ENCODE assay signal across 30 cellular contexts in genomic region chr5:80283360-80283759, GRCh38. TPM values are rescaled to one million over a fixed set of nuclear protein-coding genes. Genes with fewer than 3 reads are reported as not detected.
"Had no signal": no experiment of that assay in that cellular context is flagged by ENCODE, and none has a peak within 500 bp of the region (broad histone marks: within the 10 kb centered on the region; RNA-seq: fewer than 3 reads in every experiment).

No MANE protein-coding gene starts in this region.

- H3K4me3 Mint-ChIP-seq: activated naive CD8-positive, alpha-beta T cell treated with anti-CD3 and anti-CD28 coated beads, Interleukin-2, amount 10 ng/mL, durations not matched to agents 7 days and 5 days; mesothelial cell of epicardium; naive B cell; stimulated activated memory B cell treated with anti-CD40 and anti-IgM and Interleukin-4, amounts not matched to agents 10 μg/mL and 1 μg/mL and 100 μg/mL, for 72 hours had no signal

- H3K27ac Mint-ChIP-seq: activated naive CD8-positive, alpha-beta T cell treated with anti-CD3 and anti-CD28 coated beads, Interleukin-2, amount 10 ng/mL, durations not matched to agents 7 days and 5 days; mesothelial cell of epicardium; stimulated activated memory B cell treated with anti-CD40 and anti-IgM and Interleukin-4, amounts not matched to agents 10 μg/mL and 1 μg/mL and 100 μg/mL, for 72 hours had no signal

- H3K27me3 Mint-ChIP-seq: activated naive CD8-positive, alpha-beta T cell treated with anti-CD3 and anti-CD28 coated beads, Interleukin-2, amount 10 ng/mL, durations not matched to agents 7 days and 5 days; naive B cell had no signal

- ATAC-seq: left cardiac atrium; pancreas; sciatic nerve; stimulated activated memory B cell treated with anti-CD40 and anti-IgM and Interleukin-4, amounts not matched to agents 10 μg/mL and 1 μg/mL and 100 μg/mL, for 72 hours had no signal

- H3K36me3 Mint-ChIP-seq: mesothelial cell of epicardium; naive B cell; stimulated activated memory B cell treated with anti-CD40 and anti-IgM and Interleukin-4, amounts not matched to agents 10 μg/mL and 1 μg/mL and 100 μg/mL, for 72 hours had no signal

- H3K9me3 Mint-ChIP-seq: activated naive CD8-positive, alpha-beta T cell treated with anti-CD3 and anti-CD28 coated beads, Interleukin-2, amount 10 ng/mL, durations not matched to agents 7 days and 5 days had no signal

- DNase-seq: activated CD4-positive, alpha-beta T cell treated with anti-CD3 and anti-CD28 coated beads for 4 hours; activated CD4-positive, CD25-positive, alpha-beta regulatory T cell; activated CD8-positive, alpha-beta memory T cell treated with anti-CD3 and anti-CD28 coated beads for 24 hours; activated effector memory CD4-positive, alpha-beta T cell treated with Interleukin-2 at 50 U/mL for 16 hours; activated naive CD8-positive, alpha-beta T cell treated with anti-CD3 and anti-CD28 coated beads, Interleukin-2, amount 10 ng/mL, durations not matched to agents 7 days and 5 days; amniotic stem cell; brain microvascular endothelial cell; dorsolateral prefrontal cortex; effector memory CD4-positive, alpha-beta T cell; erythroblast; head of caudate nucleus; hippocampal formation; left cardiac atrium; naive B cell; pancreas; retina; Right ventricle myocardium superior; stimulated activated CD4-positive, alpha-beta T cell treated with anti-CD3 and anti-CD28 coated beads, Interleukin-4, amount 100 ng/mL, for 24 hours had no signal

RNA-seq across cellular contexts. Expression of gene SPZ1, which starts 36.4 kb away (rescaled TPM):
- total RNA-seq: activated naive CD8-positive, alpha-beta T cell treated with anti-CD3 and anti-CD28 coated beads, Interleukin-2, amount 10 ng/mL, durations not matched to agents 7 days and 5 days; astrocyte; cardiac septum; cerebellum; dorsolateral prefrontal cortex; left cardiac atrium; liver; mesothelial cell of epicardium; pancreas; prostate gland; Right ventricle myocardium superior; sciatic nerve; SJSA1; temporal lobe; tibial nerve; ureter had no signal
